In genomic region chr3:49122886-49123545, GRCh38 we compare ENCODE assay signal across 28 cellular contexts.
"Had no signal": no experiment of that assay in that cellular context is flagged by ENCODE, and none has a peak within 500 bp of the region (broad histone marks: within the 10 kb centered on the region; RNA-seq: fewer than 3 reads in every experiment).

No MANE protein-coding gene starts in this region.

- H3K36me3 Mint-ChIP-seq: naive B cell, type B pancreatic cell had no signal

- H3K4me3 Mint-ChIP-seq: dendritic cell treated with granulocyte-macrophage colony-stimulating factor and Interleukin-4, amounts not matched to agents 40 ng/mL and 50 ng/mL, for 4 days; endodermal cell; stimulated activated memory B cell treated with anti-CD40 and anti-IgM and Interleukin-4, amounts not matched to agents 10 μg/mL and 1 μg/mL and 100 μg/mL, for 72 hours had no signal

- H3K36me3 ChIP-seq: colonic mucosa had no signal

- H3K9me3 ChIP-seq: colonic mucosa, esophagus muscularis mucosa, gastroesophageal sphincter, heart left ventricle, mucosa of descending colon, prostate gland, right atrium auricular region, sigmoid colon, testis, tibial artery had no signal

- H3K27me3 ChIP-seq: colonic mucosa, esophagus muscularis mucosa, foreskin keratinocyte, gastroesophageal sphincter, heart left ventricle, hepatocyte, right atrium auricular region, sigmoid colon, testis, tibial artery had no signal

- ATAC-seq: foreskin keratinocyte; gastroesophageal sphincter; heart left ventricle; left lobe of liver; mucosa of descending colon; stimulated activated memory B cell treated with anti-CD40 and anti-IgM and Interleukin-4, amounts not matched to agents 10 μg/mL and 1 μg/mL and 100 μg/mL, for 72 hours; stimulated activated naive CD8-positive, alpha-beta T cell treated with anti-CD3 and anti-CD28 coated beads, Interleukin-15, Interleukin-2, amounts not matched to agents 100 U/mL and 50 U/mL, for 24 hours had no signal

- H3K27ac ChIP-seq: colonic mucosa, epithelial cell of prostate, esophagus muscularis mucosa, foreskin keratinocyte, gastroesophageal sphincter, heart left ventricle, hepatocyte, prostate gland, right atrium auricular region, sigmoid colon, testis, tibial artery had no signal

- H3K4me2 ChIP-seq: hepatocyte had no signal

- H2AFZ ChIP-seq: hepatocyte had no signal

- H3K4me3 ChIP-seq: colonic mucosa, esophagus muscularis mucosa, gastroesophageal sphincter, heart left ventricle, hepatocyte, lung, mucosa of descending colon, prostate gland, right atrium auricular region, sigmoid colon, testis, tibial artery had no signal

- H3K9me3 Mint-ChIP-seq: dendritic cell treated with granulocyte-macrophage colony-stimulating factor and Interleukin-4, amounts not matched to agents 40 ng/mL and 50 ng/mL, for 4 days; endodermal cell; mesothelial cell of epicardium; naive B cell; stimulated activated memory B cell treated with anti-CD40 and anti-IgM and Interleukin-4, amounts not matched to agents 10 μg/mL and 1 μg/mL and 100 μg/mL, for 72 hours; type B pancreatic cell had no signal

- H3K27ac Mint-ChIP-seq: dendritic cell treated with granulocyte-macrophage colony-stimulating factor and Interleukin-4, amounts not matched to agents 40 ng/mL and 50 ng/mL, for 4 days; endodermal cell had no signal

- H3K27me3 Mint-ChIP-seq: dendritic cell treated with granulocyte-macrophage colony-stimulating factor and Interleukin-4, amounts not matched to agents 40 ng/mL and 50 ng/mL, for 4 days; naive B cell; stimulated activated memory B cell treated with anti-CD40 and anti-IgM and Interleukin-4, amounts not matched to agents 10 μg/mL and 1 μg/mL and 100 μg/mL, for 72 hours; type B pancreatic cell had no signal

- H3K4me1 ChIP-seq: foreskin keratinocyte had no signal

- DNase-seq: cerebellar nuclear complex; colonic mucosa; effector CD8-positive, alpha-beta T cell; endodermal cell; foreskin keratinocyte; kidney; mesenchymal stem cell; mucosa of descending colon; naive B cell; sigmoid colon; stimulated activated CD4-positive, alpha-beta T cell treated with anti-CD3 and anti-CD28 coated beads, Interleukin-4, amount 100 ng/mL, for 4 hours; stimulated activated naive CD8-positive, alpha-beta T cell treated with anti-CD3 and anti-CD28 coated beads, Interleukin-15, Interleukin-2, amounts not matched to agents 100 U/mL and 50 U/mL, for 24 hours; substantia nigra; testis; tibial artery had no signal
